In the genomic region with DNA sequence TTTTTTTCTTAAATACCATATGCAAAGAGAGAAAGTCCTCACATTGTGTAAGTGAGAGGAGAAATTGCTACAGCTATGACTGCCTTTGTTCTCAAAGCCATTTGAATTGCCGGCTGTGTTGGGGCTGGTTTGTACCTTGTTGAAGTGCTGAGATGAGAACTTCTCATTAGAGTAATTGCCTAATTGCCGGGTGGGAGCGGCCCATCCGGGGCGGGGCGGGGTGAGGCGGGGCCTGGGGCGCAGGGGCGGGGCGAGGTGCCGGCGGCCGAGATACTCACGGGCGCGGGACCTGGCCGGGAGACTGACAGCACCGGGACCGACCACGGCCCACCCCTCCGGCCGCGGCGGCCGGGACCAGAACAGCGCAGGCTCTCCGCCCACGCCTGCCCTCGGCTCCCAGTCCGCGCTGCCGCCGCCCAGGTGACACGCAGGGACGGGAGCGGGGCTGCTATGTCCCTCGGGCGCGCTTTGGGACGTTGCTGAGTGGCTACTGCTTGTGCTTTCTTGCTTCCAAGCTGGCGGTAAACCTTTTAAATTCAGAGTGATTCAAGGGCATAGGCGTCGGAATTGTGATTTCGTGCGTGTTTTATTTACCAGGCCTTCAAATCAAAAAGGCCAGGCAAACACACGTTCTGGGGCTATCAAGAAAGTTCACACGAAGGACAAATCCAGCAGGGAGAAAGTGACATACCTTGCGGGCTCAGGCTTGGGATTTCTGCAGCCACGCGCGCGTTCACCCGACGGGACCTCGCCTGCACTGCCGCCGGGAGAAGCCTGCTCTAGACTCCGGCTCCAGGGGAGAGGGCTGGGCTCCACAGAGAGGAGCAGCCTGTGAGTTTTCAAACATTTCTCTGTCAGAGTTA, we compare ENCODE assay signal across 1 cellular context.
TF ChIP-seq lines count a peak whose summit lies in the region.

No MANE protein-coding gene starts in this region.

TF ChIP-seq in K562, 482 proteins besides CTCF, POLR2A, EP300 and RAD21 (continued from another document and continues in another):
- TF ChIP-seq, protein P1, sequence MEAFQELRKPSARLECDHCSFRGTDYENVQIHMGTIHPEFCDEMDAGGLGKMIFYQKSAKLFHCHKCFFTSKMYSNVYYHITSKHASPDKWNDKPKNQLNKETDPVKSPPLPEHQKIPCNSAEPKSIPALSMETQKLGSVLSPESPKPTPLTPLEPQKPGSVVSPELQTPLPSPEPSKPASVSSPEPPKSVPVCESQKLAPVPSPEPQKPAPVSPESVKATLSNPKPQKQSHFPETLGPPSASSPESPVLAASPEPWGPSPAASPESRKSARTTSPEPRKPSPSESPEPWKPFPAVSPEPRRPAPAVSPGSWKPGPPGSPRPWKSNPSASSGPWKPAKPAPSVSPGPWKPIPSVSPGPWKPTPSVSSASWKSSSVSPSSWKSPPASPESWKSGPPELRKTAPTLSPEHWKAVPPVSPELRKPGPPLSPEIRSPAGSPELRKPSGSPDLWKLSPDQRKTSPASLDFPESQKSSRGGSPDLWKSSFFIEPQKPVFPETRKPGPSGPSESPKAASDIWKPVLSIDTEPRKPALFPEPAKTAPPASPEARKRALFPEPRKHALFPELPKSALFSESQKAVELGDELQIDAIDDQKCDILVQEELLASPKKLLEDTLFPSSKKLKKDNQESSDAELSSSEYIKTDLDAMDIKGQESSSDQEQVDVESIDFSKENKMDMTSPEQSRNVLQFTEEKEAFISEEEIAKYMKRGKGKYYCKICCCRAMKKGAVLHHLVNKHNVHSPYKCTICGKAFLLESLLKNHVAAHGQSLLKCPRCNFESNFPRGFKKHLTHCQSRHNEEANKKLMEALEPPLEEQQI (IDR thresholded peaks at IDR 0.05) = no peak
- TF ChIP-seq, protein P2, sequence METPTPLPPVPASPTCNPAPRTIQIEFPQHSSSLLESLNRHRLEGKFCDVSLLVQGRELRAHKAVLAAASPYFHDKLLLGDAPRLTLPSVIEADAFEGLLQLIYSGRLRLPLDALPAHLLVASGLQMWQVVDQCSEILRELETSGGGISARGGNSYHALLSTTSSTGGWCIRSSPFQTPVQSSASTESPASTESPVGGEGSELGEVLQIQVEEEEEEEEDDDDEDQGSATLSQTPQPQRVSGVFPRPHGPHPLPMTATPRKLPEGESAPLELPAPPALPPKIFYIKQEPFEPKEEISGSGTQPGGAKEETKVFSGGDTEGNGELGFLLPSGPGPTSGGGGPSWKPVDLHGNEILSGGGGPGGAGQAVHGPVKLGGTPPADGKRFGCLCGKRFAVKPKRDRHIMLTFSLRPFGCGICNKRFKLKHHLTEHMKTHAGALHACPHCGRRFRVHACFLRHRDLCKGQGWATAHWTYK (CRISPR knock-in tag; IDR thresholded peaks at IDR 0.05) = no peak
- TF ChIP-seq NCOA4 (IDR thresholded peaks at IDR 0.05; ENCODE audit: partially characterized antibody) (no peak), ARNT (IDR thresholded peaks at IDR 0.05) (no peak), GABPB1 (CRISPR knock-in tag; IDR thresholded peaks at IDR 0.05) (no peak), ZNF583 (CRISPR knock-in tag; IDR thresholded peaks at IDR 0.05) (no peak), NUFIP1 (IDR thresholded peaks at IDR 0.05; ENCODE audit: partially characterized antibody) (no peak), CTBP1 (IDR thresholded peaks at IDR 0.05; ENCODE audit: borderline replicate concordance) (peak; percentile 36; the same call in 1 of the 2 replicates), MEIS2 (IDR thresholded peaks at IDR 0.05; ENCODE audit: partially characterized antibody) (no peak), HDAC2 (IDR thresholded peaks at IDR 0.05) (0 out of 2 replicates have a peak, but pooled peaks have one; percentile 26), RBM25 (IDR thresholded peaks at IDR 0.05; ENCODE audit: low read depth, low read length, severe bottlenecking) (no peak), YY1 (IDR thresholded peaks at IDR 0.05; ENCODE audit: borderline replicate concordance in 1 of 3, control insufficient read depth in 1 of 3, extremely low read depth in 1 of 3, insufficient read depth in 3 of 3, insufficient read length in 1 of 3, insufficient replicate concordance in 2 of 3, low read depth in 1 of 3, low read length in 2 of 3) (peak in 1 of 3 experiments; percentile 17), ZBED1 (IDR thresholded peaks at IDR 0.05) (no peak), ATF1 (CRISPR knock-in tag; IDR thresholded peaks at IDR 0.05) (no peak), ATF1 (tag; IDR thresholded peaks at IDR 0.05) (peak; percentile 42; the same call in 1 of the 2 replicates), EGR1 (conservative IDR thresholded peaks at IDR 0.05) (peak; percentile 95), HDAC8 (tag; IDR thresholded peaks at IDR 0.05) (no peak), ZNF639 (CRISPR knock-in tag; conservative IDR thresholded peaks at IDR 0.05 in 1 of 2, IDR thresholded peaks at IDR 0.05 in 1 of 2) (peak in 1 of 2 experiments; percentile 60; a peak in 2 of 4 replicates), PTRF (tag; IDR thresholded peaks at IDR 0.05) (no peak), BRF1 (IDR thresholded peaks at IDR 0.05; ENCODE audit: borderline replicate concordance, extremely low read depth, insufficient read length) (no peak), ZNF609 (CRISPR knock-in tag; IDR thresholded peaks at IDR 0.05; ENCODE audit: borderline replicate concordance) (0 out of 2 replicates have a peak, but pooled peaks have one; percentile 27), KLF16 (IDR thresholded peaks at IDR 0.05) (no peak), ZNF589 (CRISPR knock-in tag; IDR thresholded peaks at IDR 0.05; ENCODE audit: low read depth) (no peak), ZBTB40 (IDR thresholded peaks at IDR 0.05) (0 out of 2 replicates have a peak, but pooled peaks have one; percentile 16), ZBTB40 (CRISPR knock-in tag; IDR thresholded peaks at IDR 0.05) (no peak), MAZ (CRISPR knock-in tag; conservative IDR thresholded peaks at IDR 0.05 in 1 of 2, IDR thresholded peaks at IDR 0.05 in 1 of 2) (peak in 1 of 2 experiments; percentile 53; a peak in 2 of 4 replicates), ATF7 (IDR thresholded peaks at IDR 0.05) (peak; percentile 15; the same call in 1 of the 2 replicates)
- TF ChIP-seq, protein P3, sequence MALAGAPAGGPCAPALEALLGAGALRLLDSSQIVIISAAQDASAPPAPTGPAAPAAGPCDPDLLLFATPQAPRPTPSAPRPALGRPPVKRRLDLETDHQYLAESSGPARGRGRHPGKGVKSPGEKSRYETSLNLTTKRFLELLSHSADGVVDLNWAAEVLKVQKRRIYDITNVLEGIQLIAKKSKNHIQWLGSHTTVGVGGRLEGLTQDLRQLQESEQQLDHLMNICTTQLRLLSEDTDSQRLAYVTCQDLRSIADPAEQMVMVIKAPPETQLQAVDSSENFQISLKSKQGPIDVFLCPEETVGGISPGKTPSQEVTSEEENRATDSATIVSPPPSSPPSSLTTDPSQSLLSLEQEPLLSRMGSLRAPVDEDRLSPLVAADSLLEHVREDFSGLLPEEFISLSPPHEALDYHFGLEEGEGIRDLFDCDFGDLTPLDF (CRISPR knock-in tag; IDR thresholded peaks at IDR 0.05) = 0 out of 2 replicates have a peak, but pooled peaks have one; percentile 56
